ENCODE assay signal across 1 cellular context in genomic region chr12:53214687-53215455, GRCh38.
TF ChIP-seq lines count a peak whose summit lies in the region.

No MANE protein-coding gene starts in this region.

TF ChIP-seq in endothelial cell of umbilical vein, 7 proteins besides CTCF, POLR2A, EP300 and RAD21:
- peak; percentile 48 for TF ChIP-seq POLR2AphosphoS5 (IDR thresholded peaks at IDR 0.05; ENCODE audit: insufficient read depth, low read depth, low read length)
- no peak for TF ChIP-seq MAX (IDR thresholded peaks at IDR 0.05; ENCODE audit: insufficient read depth, insufficient read length)
- TF ChIP-seq FOS (IDR thresholded peaks at IDR 0.05; ENCODE audit: borderline replicate concordance, insufficient read depth, low read length) = no peak
- no peak for TF ChIP-seq MYC (IDR thresholded peaks at IDR 0.05; ENCODE audit: low read depth, low read length)
TF ChIP-seq in endothelial cell of umbilical vein: peak in this region for 1.
